8 cellular contexts compared by ENCODE assay signal in genomic region chr6:5135783-5136376, GRCh38. TPM values are rescaled to one million over a fixed set of nuclear protein-coding genes. Genes with fewer than 3 reads are reported as not detected.
DNase-seq lines count a peak whose midpoint lies in the region; ATAC-seq and TF ChIP-seq lines count a peak whose summit lies in the region.

No MANE protein-coding gene starts in this region.

- H3K36me3 ChIP-seq in HAP-1 (replicated peaks), result no peaks in the 10 kb centered on the region

- no peaks in the 10 kb centered on the region for H3K27me3 Mint-ChIP-seq in CD14-positive monocyte (ENCODE audit: low read depth in 3 of 3)
- H3K27me3 Mint-ChIP-seq in activated naive CD8-positive, alpha-beta T cell treated with anti-CD3 and anti-CD28 coated beads for 36 hours, result no peaks in the 10 kb centered on the region
- H3K27me3 Mint-ChIP-seq in stimulated activated naive B cell treated with anti-CD40 and anti-IgM and Interleukin-4, amounts not matched to agents 10 μg/mL and 1 μg/mL and 100 μg/mL, for 72 hours, result no peaks in the 10 kb centered on the region

- no peaks in the 10 kb centered on the region for H3K27me3 ChIP-seq in HAP-1 (ENCODE audit: low read depth)

- H3K4me1 ChIP-seq in HAP-1, result peaks cover 24% of the 10 kb centered on the region

- no peak overlapping the region for H3K4me3 Mint-ChIP-seq in CD14-positive monocyte
- H3K4me3 Mint-ChIP-seq in activated naive CD8-positive, alpha-beta T cell treated with anti-CD3 and anti-CD28 coated beads for 36 hours, result no peak overlapping the region
- H3K4me3 Mint-ChIP-seq in stimulated activated naive B cell treated with anti-CD40 and anti-IgM and Interleukin-4, amounts not matched to agents 10 μg/mL and 1 μg/mL and 100 μg/mL, for 72 hours, result no peak overlapping the region

- no peaks in the 10 kb centered on the region for H3K9me3 ChIP-seq in HAP-1

- H3K9me3 Mint-ChIP-seq in CD14-positive monocyte, result peaks cover 0 to 3% (median 0%) of the 10 kb centered on the region in 7 donors
- no peaks in the 10 kb centered on the region for H3K9me3 Mint-ChIP-seq in activated naive CD8-positive, alpha-beta T cell treated with anti-CD3 and anti-CD28 coated beads for 36 hours
- no peaks in the 10 kb centered on the region for H3K9me3 Mint-ChIP-seq in stimulated activated naive B cell treated with anti-CD40 and anti-IgM and Interleukin-4, amounts not matched to agents 10 μg/mL and 1 μg/mL and 100 μg/mL, for 72 hours

- no peak for TF ChIP-seq POLR2A in lower leg skin (IDR thresholded peaks at IDR 0.05)

- intact Hi-C loops in CD14-positive monocyte (cut with micrococcal nuclease) (no loop called here), lower leg skin (cut with DNase I; ENCODE audit: low total_unique reads) (no loop called here)

- peaks cover 28% of the 10 kb centered on the region for H3K4me1 Mint-ChIP-seq in CD14-positive monocyte
- H3K4me1 Mint-ChIP-seq in activated naive CD8-positive, alpha-beta T cell treated with anti-CD3 and anti-CD28 coated beads for 36 hours, result peaks cover 5% of the 10 kb centered on the region
- peaks cover 20 to 45% of the 10 kb centered on the region in 2 donors for H3K4me1 Mint-ChIP-seq in stimulated activated naive B cell treated with anti-CD40 and anti-IgM and Interleukin-4, amounts not matched to agents 10 μg/mL and 1 μg/mL and 100 μg/mL, for 72 hours

- no peak overlapping the region for H3K4me3 ChIP-seq in HAP-1
- H3K4me3 ChIP-seq in lower leg skin (ENCODE audit: low read depth, poor library complexity, severe bottlenecking), result no peak overlapping the region

- peak overlapping the region in 1 of 7 donors; percentile 33 for H3K27ac Mint-ChIP-seq in CD14-positive monocyte
- H3K27ac Mint-ChIP-seq in activated naive CD8-positive, alpha-beta T cell treated with anti-CD3 and anti-CD28 coated beads for 36 hours, result no peak overlapping the region
- H3K27ac Mint-ChIP-seq in stimulated activated naive B cell treated with anti-CD40 and anti-IgM and Interleukin-4, amounts not matched to agents 10 μg/mL and 1 μg/mL and 100 μg/mL, for 72 hours, result no peak overlapping the region

- no peak for DNase-seq in CD14-positive monocyte (ENCODE audit: low spot score)
- DNase-seq in HAP-1 (ENCODE audit: low spot score in 2 of 2), result peak; percentile 39 to 75
- peak; percentile 18 for DNase-seq in RPMI8226
- peak; percentile 44 for DNase-seq in activated naive CD8-positive, alpha-beta T cell treated with anti-CD3 and anti-CD28 coated beads for 36 hours
- no peak for DNase-seq in left lobe of liver (ENCODE audit: low spot score)
- peak; percentile 22 for DNase-seq in stimulated activated naive B cell treated with anti-CD40 and anti-IgM and Interleukin-4, amounts not matched to agents 10 μg/mL and 1 μg/mL and 100 μg/mL, for 72 hours
- DNase-seq in DMS153 (lab: John Stamatoyannopoulos, UW), result no peak
- DNase-seq in lower leg skin (ENCODE audit: low spot score in 2 of 2), result no peak

- peak; percentile 75 for ATAC-seq in left lobe of liver
- no peak for ATAC-seq in stimulated activated naive B cell treated with anti-CD40 and anti-IgM and Interleukin-4, amounts not matched to agents 10 μg/mL and 1 μg/mL and 100 μg/mL, for 72 hours (replicated peaks)

- peak; percentile 70 for TF ChIP-seq CTCF in CD14-positive monocyte (IDR thresholded peaks at IDR 0.05)
- TF ChIP-seq CTCF in lower leg skin (IDR thresholded peaks at IDR 0.05), result no peak

- H3K36me3 Mint-ChIP-seq in CD14-positive monocyte, result no peaks in the 10 kb centered on the region
- H3K36me3 Mint-ChIP-seq in activated naive CD8-positive, alpha-beta T cell treated with anti-CD3 and anti-CD28 coated beads for 36 hours, result no peaks in the 10 kb centered on the region
- H3K36me3 Mint-ChIP-seq in stimulated activated naive B cell treated with anti-CD40 and anti-IgM and Interleukin-4, amounts not matched to agents 10 μg/mL and 1 μg/mL and 100 μg/mL, for 72 hours, result peaks cover 4 to 22% of the 10 kb centered on the region in 2 donors

- 65 to 71% methylated on average over 9 of the region's 9 CpGs for WGBS in lower leg skin, 2 donors

- in situ Hi-C loops in HAP-1 (cut with MboI; ENCODE audit: low sequenced_read_pairs), result no loop called here

RNA-seq across cellular contexts. Expression of gene PPP1R3G, which starts 50.7 kb away (rescaled TPM):
- under 1 TPM; 0.13 to 0.15 TPM for polyA plus RNA-seq in CD14-positive monocyte
- under 1 TPM; 0.06 to 0.10 TPM for total RNA-seq in activated naive CD8-positive, alpha-beta T cell treated with anti-CD3 and anti-CD28 coated beads for 36 hours
- total RNA-seq in left lobe of liver (0.40 TPM), lower leg skin (1 to 10 TPM in 3 of 4 donors, under 1 TPM in 1; 0.88 to 3.2 (median 2.9) TPM)

Comparison
In these comparisons a context has a peak if more than half of its experiments do, and no peak if none do; other contexts are left out.
1. DNase-seq: peak in HAP-1 (2 of 2), RPMI8226 (single experiment), activated naive CD8-positive, alpha-beta T cell treated with anti-CD3 and anti-CD28 coated beads for 36 hours (single experiment) and stimulated activated naive B cell treated with anti-CD40 and anti-IgM and Interleukin-4, amounts not matched to agents 10 μg/mL and 1 μg/mL and 100 μg/mL, for 72 hours (single experiment); none in CD14-positive monocyte (single experiment), left lobe of liver (single experiment), DMS153 (single experiment) and lower leg skin (0 of 2).